ENCODE assay signal across 8 cellular contexts in genomic region chr1:53172751-53173498, GRCh38. TPM values are rescaled to one million over a fixed set of nuclear protein-coding genes. Genes with fewer than 3 reads are reported as not detected.
DNase-seq lines count a peak whose midpoint lies in the region; ATAC-seq and TF ChIP-seq lines count a peak whose summit lies in the region.

No MANE protein-coding gene starts in this region.

- peak; percentile 59 for ATAC-seq in stimulated activated naive CD8-positive, alpha-beta T cell treated with anti-CD3 and anti-CD28 coated beads, Interleukin-15, amount 100 ng/mL, for 72 hours
- no peak for ATAC-seq in stimulated activated naive CD8-positive, alpha-beta T cell treated with anti-CD3 and anti-CD28 coated beads, Interleukin-15, Interleukin-2, amounts not matched to agents 100 U/mL and 50 U/mL, for 24 hours
- peak; percentile 55 for ATAC-seq in esophagus mucosa
- ATAC-seq in left lung: no peak
- no peak for ATAC-seq in GM18517 (IDR thresholded peaks at IDR 0.05; ENCODE audit: unreplicated experiment)

- no peak overlapping the region for H3K4me3 Mint-ChIP-seq in stimulated activated naive CD8-positive, alpha-beta T cell treated with anti-CD3 and anti-CD28 coated beads, Interleukin-15, amount 100 ng/mL, for 72 hours

- H3K9me3 ChIP-seq in transverse colon: no peaks in the 10 kb centered on the region
- no peaks in the 10 kb centered on the region for H3K9me3 ChIP-seq in left lung

- no peaks in the 10 kb centered on the region for H3K9me3 Mint-ChIP-seq in stimulated activated naive CD8-positive, alpha-beta T cell treated with anti-CD3 and anti-CD28 coated beads, Interleukin-15, amount 100 ng/mL, for 72 hours

- H3K4me3 ChIP-seq in transverse colon (no peak overlapping the region), left lung (no peak overlapping the region)

- in situ Hi-C loops in transverse colon (cut with MboI; ENCODE audit: low pct_ligation_motif_present in 1 of 4, low pct_unique_long_range_greater_than_20kb in 1 of 4, low sequenced_read_pairs in 3 of 4): no loop called here

- no peak for TF ChIP-seq EP300 in transverse colon (IDR thresholded peaks at IDR 0.05; ENCODE audit: low read depth)

- peaks cover 10 to 35% (median 24%) of the 10 kb centered on the region in 4 donors for H3K4me1 ChIP-seq in transverse colon
- H3K4me1 ChIP-seq in left lung: peaks cover 10 to 13% of the 10 kb centered on the region in 2 donors

- H3K27ac Mint-ChIP-seq in stimulated activated naive CD8-positive, alpha-beta T cell treated with anti-CD3 and anti-CD28 coated beads, Interleukin-15, amount 100 ng/mL, for 72 hours: no peak overlapping the region

- H3K4me1 Mint-ChIP-seq in stimulated activated naive CD8-positive, alpha-beta T cell treated with anti-CD3 and anti-CD28 coated beads, Interleukin-15, amount 100 ng/mL, for 72 hours: peaks cover 6% of the 10 kb centered on the region

- intact Hi-C loops in transverse colon (cut with DNase I; ENCODE audit: low total_unique reads) (no loop called here), left lung (cut with DNase I) (no loop called here)

- no peak for DNase-seq in stimulated activated naive CD8-positive, alpha-beta T cell treated with anti-CD3 and anti-CD28 coated beads, Interleukin-15, amount 100 ng/mL, for 72 hours
- no peak for DNase-seq in stimulated activated naive CD8-positive, alpha-beta T cell treated with anti-CD3 and anti-CD28 coated beads, Interleukin-15, Interleukin-2, amounts not matched to agents 100 U/mL and 50 U/mL, for 24 hours
- DNase-seq in NCI-H524 (lab: John Stamatoyannopoulos, UW): peak; percentile 97 to 98
- peak; percentile 41 for DNase-seq in transverse colon
- DNase-seq in left lung: no peak
- DNase-seq in CD1c-positive myeloid dendritic cell (ENCODE audit: extremely low spot score): no peak

- H3K36me3 ChIP-seq in transverse colon: no peaks in the 10 kb centered on the region
- H3K36me3 ChIP-seq in left lung: no peaks in the 10 kb centered on the region

- TF ChIP-seq CTCF in transverse colon (IDR thresholded peaks at IDR 0.05) (peak in 1 of 5 experiments; percentile 15), left lung (IDR thresholded peaks at IDR 0.05) (no peak)

- TF ChIP-seq POLR2A in transverse colon (IDR thresholded peaks at IDR 0.05): no peak

- peaks cover 57% of the 10 kb centered on the region for H3K27me3 Mint-ChIP-seq in stimulated activated naive CD8-positive, alpha-beta T cell treated with anti-CD3 and anti-CD28 coated beads, Interleukin-15, amount 100 ng/mL, for 72 hours

- H3K27ac ChIP-seq in transverse colon: peak overlapping the region; percentile 27 to 60 (median 32)
- H3K27ac ChIP-seq in left lung: no peak overlapping the region

- WGBS in transverse colon (ENCODE audit: low coverage in 1 of 2), 2 donors: 19 to 23% methylated on average over 7 of the region's 7 CpGs

- H3K27me3 ChIP-seq in transverse colon (no peaks in the 10 kb centered on the region), left lung (no peaks in the 10 kb centered on the region)

RNA-seq across cellular contexts. Expression of gene CPT2, which starts 23.7 kb away (rescaled TPM):
- total RNA-seq in esophagus mucosa (23.9 TPM), transverse colon (10 to 100 TPM; 27.3 to 84.8 (median 50.2) TPM), left lung (10 to 100 TPM; 19.1 to 31.4 TPM)

RNA-seq across cellular contexts. Expression of gene SLC1A7, which starts 30.5 kb away (rescaled TPM):
- total RNA-seq in esophagus mucosa: not detected
- total RNA-seq in transverse colon: 1 to 10 TPM in 3 of 4 donors, not detected in 1; 1.1 to 1.6 (median 1.6) TPM
- total RNA-seq in left lung: 1 to 10 TPM in 1 of 2 donors, under 1 TPM in 1; 0.44 to 1.2 TPM

RNA-seq across cellular contexts. Expression of gene CZIB, which starts 47.5 kb away (rescaled TPM):
- total RNA-seq in esophagus mucosa (28.0 TPM), transverse colon (10 to 100 TPM; 11.2 to 61.9 (median 39.7) TPM), left lung (10 to 100 TPM; 50.5 to 55.4 TPM)

Comparison
In these comparisons a context has a peak if more than half of its experiments do, and no peak if none do; other contexts are left out.
1. ATAC-seq: peak in stimulated activated naive CD8-positive, alpha-beta T cell treated with anti-CD3 and anti-CD28 coated beads, Interleukin-15, amount 100 ng/mL, for 72 hours (single experiment) and esophagus mucosa (single experiment); none in stimulated activated naive CD8-positive, alpha-beta T cell treated with anti-CD3 and anti-CD28 coated beads, Interleukin-15, Interleukin-2, amounts not matched to agents 100 U/mL and 50 U/mL, for 24 hours (single experiment), left lung (single experiment) and GM18517 (single experiment).
2. DNase-seq: peak in NCI-H524 (2 of 2) and transverse colon (single experiment); none in stimulated activated naive CD8-positive, alpha-beta T cell treated with anti-CD3 and anti-CD28 coated beads, Interleukin-15, amount 100 ng/mL, for 72 hours (0 of 2), stimulated activated naive CD8-positive, alpha-beta T cell treated with anti-CD3 and anti-CD28 coated beads, Interleukin-15, Interleukin-2, amounts not matched to agents 100 U/mL and 50 U/mL, for 24 hours (single experiment), left lung (0 of 2) and CD1c-positive myeloid dendritic cell (single experiment).
3. H3K27ac ChIP-seq: peak in transverse colon (4 of 4); none in left lung (0 of 2).